Comparison of ENCODE assay signal across 8 cellular contexts in genomic region chr3:47324278-47324865, GRCh38. TPM values are rescaled to one million over a fixed set of nuclear protein-coding genes. Genes with fewer than 3 reads are reported as not detected.
A peak's percentile ranks its signal among the peaks of the same experiment; 100 is the strongest.
DNase-seq lines count a peak whose midpoint lies in the region; ATAC-seq, FAIRE-seq and TF ChIP-seq lines count a peak whose summit lies in the region.

No MANE protein-coding gene starts in this region.

- WGBS in ovary, 3 donors: 0 to 3% (median 0%) methylated on average over 2 of the region's 2 CpGs

- peaks cover 2% of the 10 kb centered on the region for H3K4me1 ChIP-seq in ovary (ENCODE audit: insufficient read depth)

- no peak overlapping the region for H3K4me3 ChIP-seq in ovary

- DNase-seq in Caki2 (ENCODE audit: low read depth) (peak; percentile 44), HTR-8/SVneo (ENCODE audit: insufficient read length, low spot score) (peak; percentile 79), RPMI8226 (peak; percentile 69), globus pallidus (ENCODE audit: low spot score) (peak; percentile 63), ovary (peak; percentile 46 to 73 (median 52))
- DNase-seq in activated naive CD4-positive, alpha-beta T cell treated with Interleukin-2 at 50 U/mL for 16 hours: peak; percentile 43

- no peaks in the 10 kb centered on the region for H3K9me3 ChIP-seq in ovary

- no peak for FAIRE-seq in HTR-8/SVneo (lab: Jason Lieb, UNC)

- no peak for ATAC-seq in HG02884 (IDR thresholded peaks at IDR 0.05; ENCODE audit: unreplicated experiment)
- no peak for ATAC-seq in GM19452 (IDR thresholded peaks at IDR 0.05; ENCODE audit: unreplicated experiment)

- no peaks in the 10 kb centered on the region for H3K36me3 ChIP-seq in ovary

- no peak overlapping the region for H3K27ac ChIP-seq in ovary

- no peak for TF ChIP-seq EP300 in ovary (IDR thresholded peaks at IDR 0.05)

- TF ChIP-seq POLR2A in ovary (IDR thresholded peaks at IDR 0.05): no peak

- no peaks in the 10 kb centered on the region for H3K27me3 ChIP-seq in ovary

- in situ Hi-C loops in Caki2 (cut with HindIII; ENCODE audit: low pct_unique_long_range_greater_than_20kb, low sequenced_read_pairs): no loop called here

- TF ChIP-seq CTCF in ovary (IDR thresholded peaks at IDR 0.05): peak; percentile 55 to 62 (median 62)

- intact Hi-C loops in ovary (cut with DNase I): loop anchor here (5.0 to 10.0 kb wide), 3 partner anchors 390 to 620 kb away; partner anchors contain the start of gene TMIE (in 3 of the 4)

RNA-seq across cellular contexts. Expression of gene KLHL18, which starts 41.6 kb away (rescaled TPM):
- 22.9 and 26.5 TPM in 2 replicates for total RNA-seq in Caki2 (2014; rRNA removed; shearing (Covaris generic); ENCODE audit: low replicate concordance)
- 10 to 100 TPM in 5 of 7 donors, 1 to 10 TPM in 2; 6.2 to 23.7 (median 19.8) TPM for total RNA-seq in ovary
- 1 to 10 TPM; 6.5 to 7.9 TPM for polyA plus RNA-seq in ovary

RNA-seq across cellular contexts. Expression of gene KIF9, which starts 41.8 kb away (rescaled TPM):
- 3.0 and 7.1 TPM in 2 replicates for total RNA-seq in Caki2 (2014; rRNA removed; shearing (Covaris generic); ENCODE audit: low replicate concordance)
- total RNA-seq in ovary: 10 to 100 TPM in 1 of 7 donors, 1 to 10 TPM in 6; 2.5 to 29.4 (median 4.5) TPM
- 1 to 10 TPM; 6.9 to 7.2 TPM for polyA plus RNA-seq in ovary

RNA-seq across cellular contexts. Expression of gene PTPN23, which starts 56.4 kb away (rescaled TPM):
- 4.0 and 14.1 TPM in 2 replicates for total RNA-seq in Caki2 (2014; rRNA removed; shearing (Covaris generic); ENCODE audit: low replicate concordance)
- 10 to 100 TPM; 16.4 to 56.9 (median 44.4) TPM for total RNA-seq in ovary
- polyA plus RNA-seq in ovary: 10 to 100 TPM in 1 of 2 donors, 1 to 10 TPM in 1; 7.3 to 18.3 TPM
